ENCODE assay signal across 39 cellular contexts in genomic region chrX:152154050-152154449, GRCh38. TPM values are rescaled to one million over a fixed set of nuclear protein-coding genes. Genes with fewer than 3 reads are reported as not detected.
"Had no signal": no experiment of that assay in that cellular context is flagged by ENCODE, and none has a peak within 500 bp of the region (broad histone marks: within the 10 kb centered on the region; RNA-seq: fewer than 3 reads in every experiment).

No MANE protein-coding gene starts in this region.

- H3K4me3 Mint-ChIP-seq: immature natural killer cell; mesothelial cell of epicardium; naive B cell; natural killer cell; nephron progenitor cell; neural progenitor cell; stimulated activated naive CD8-positive, alpha-beta T cell treated with anti-CD3 and anti-CD28 coated beads, Interleukin-15, Interleukin-2, amounts not matched to agents 100 ng/mL and 50 ng/mL, for 24 hours; type B pancreatic cell had no signal

- H3K4me2 ChIP-seq: neural progenitor cell, smooth muscle cell had no signal

- DNase-seq: hypothalamus; immature natural killer cell; kidney; left colon; left lung; lower lobe of right lung; mammary epithelial cell; mesenchymal stem cell; naive B cell; natural killer cell; nephron progenitor cell; ovary; right lobe of liver; stimulated activated CD4-positive, alpha-beta T cell treated with anti-CD3 and anti-CD28 coated beads, Interleukin-1b, Interleukin-23, amount 100 ng/mL, for 48 hours; stimulated activated CD4-positive, alpha-beta T cell treated with anti-CD3 and anti-CD28 coated beads, Interleukin-2, amount 100 ng/mL, for 48 hours; stimulated activated CD4-positive, alpha-beta T cell treated with anti-CD3 and anti-CD28 coated beads, Interleukin-4, amount 100 ng/mL, for 4 hours; stimulated activated CD8-positive, alpha-beta memory T cell treated with anti-CD3 and anti-CD28 coated beads, Interleukin-4, amount 100 ng/mL, for 48 hours; stimulated activated naive CD4-positive, alpha-beta T cell; tibial artery; uterus had no signal

- H3K27ac Mint-ChIP-seq: immature natural killer cell; mesothelial cell of epicardium; naive B cell; natural killer cell; nephron progenitor cell; neural progenitor cell; progenitor cell of endocrine pancreas; stimulated activated naive CD8-positive, alpha-beta T cell treated with anti-CD3 and anti-CD28 coated beads, Interleukin-15, Interleukin-2, amounts not matched to agents 100 ng/mL and 50 ng/mL, for 24 hours; type B pancreatic cell had no signal

- H3K27me3 ChIP-seq: left lung, neural progenitor cell, neutrophil, ovary, right atrium auricular region, right lobe of liver, suprapubic skin, tibial artery, uterus had no signal

- ATAC-seq: left colon, left lung, lower lobe of right lung, natural killer cell, right lobe of liver had no signal

- H3K9me3 ChIP-seq: left lung, lower lobe of right lung, neutrophil, ovary, right atrium auricular region, right lobe of liver, suprapubic skin, thoracic aorta, tibial artery, uterus had no signal

- H2AFZ ChIP-seq: neural progenitor cell had no signal

- H3K36me3 ChIP-seq: left lung, lower lobe of right lung, neural progenitor cell, neutrophil, ovary, right atrium auricular region, right lobe of liver, suprapubic skin, thoracic aorta, tibial artery, uterus had no signal

- H3K4me3 ChIP-seq: left lung, lower lobe of right lung, neural progenitor cell, ovary, right atrium auricular region, right lobe of liver, smooth muscle cell, suprapubic skin, thoracic aorta, tibial artery, uterus had no signal

- H3K9me3 Mint-ChIP-seq: immature natural killer cell; neural progenitor cell; stimulated activated naive CD8-positive, alpha-beta T cell treated with anti-CD3 and anti-CD28 coated beads, Interleukin-15, Interleukin-2, amounts not matched to agents 100 ng/mL and 50 ng/mL, for 24 hours; type B pancreatic cell had no signal

- H3K4me1 ChIP-seq: left lung, lower lobe of right lung, neural progenitor cell, right atrium auricular region, right lobe of liver, suprapubic skin, tibial artery, uterus had no signal

- H3K9ac ChIP-seq: neural progenitor cell had no signal

- H3K27ac ChIP-seq: left lung, lower lobe of right lung, neural progenitor cell, neutrophil, ovary, right atrium auricular region, right lobe of liver, suprapubic skin, thoracic aorta, tibial artery, uterus had no signal

- H3K4me1 Mint-ChIP-seq: immature natural killer cell, mesothelial cell of epicardium, naive B cell, natural killer cell had no signal

- H3K36me3 Mint-ChIP-seq: immature natural killer cell, mesothelial cell of epicardium, naive B cell, natural killer cell, neural progenitor cell, type B pancreatic cell had no signal

- FAIRE-seq: islet of Langerhans, kidney had no signal

RNA-seq across cellular contexts. Expression of gene MAGEA10, which starts 15.7 kb away (rescaled TPM):
- total RNA-seq: kidney, left colon, left lung, liver, lower lobe of right lung, mammary epithelial cell, mesothelial cell of epicardium, mononuclear cell, natural killer cell, omental fat pad, ovary, progenitor cell of endocrine pancreas, pulmonary artery endothelial cell, renal cortical epithelial cell, right atrium auricular region, right lobe of liver, skeletal muscle tissue, smooth muscle cell, subcutaneous adipose tissue, suprapubic skin, thoracic aorta, ureter, uterus had no signal
- polyA plus RNA-seq: immature natural killer cell, liver, mammary epithelial cell, ovary, smooth muscle cell had no signal
